ENCODE assay signal across 42 cellular contexts in the genomic region with DNA sequence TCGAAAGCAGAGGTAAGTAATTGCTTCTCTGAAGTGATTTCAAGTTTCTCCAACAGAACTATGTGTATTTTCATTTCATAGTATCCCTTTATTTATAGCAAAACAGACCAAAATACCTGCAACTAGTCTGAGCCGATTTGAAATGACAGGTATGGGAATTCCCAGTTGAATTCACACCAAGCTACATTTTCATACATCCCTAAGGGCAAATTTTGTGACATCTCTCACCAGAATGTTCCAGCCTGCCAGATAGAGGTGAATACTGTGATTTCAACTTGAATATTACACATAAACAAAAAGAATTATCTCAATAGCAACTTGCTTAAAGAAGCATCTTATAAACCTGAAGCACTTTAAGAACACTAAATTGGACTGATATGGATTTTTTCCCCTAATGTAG.
"Had no signal": no experiment of that assay in that cellular context is flagged by ENCODE, and none has a peak within 500 bp of the region (broad histone marks: within the 10 kb centered on the region; RNA-seq: fewer than 3 reads in every experiment).

No MANE protein-coding gene starts in this region.

- H3K4me1 ChIP-seq: adrenal gland had no signal

- FAIRE-seq: RCC 7860 had no signal

- H3K9me3 ChIP-seq: adrenal gland had no signal

- H3K27me3 Mint-ChIP-seq: activated B cell treated with CpG ODN at 0.5 μM for 24 hours; activated CD4-positive, alpha-beta memory T cell treated with anti-CD3 and anti-CD28 coated beads for 36 hours; activated CD8-positive, alpha-beta memory T cell treated with anti-CD3 and anti-CD28 coated beads, Interleukin-2, amount 10 ng/mL, durations not matched to agents 7 days and 5 days; activated naive CD8-positive, alpha-beta T cell treated with anti-CD3 and anti-CD28 coated beads, Interleukin-2, amount 10 ng/mL, durations not matched to agents 7 days and 5 days; activated T-helper 17 cell treated with anti-CD3 and anti-CD28 coated beads, Interleukin-2, amount 50 U/mL, for 72 hours; brain; central memory CD8-positive, alpha-beta T cell had no signal

- H3K27ac ChIP-seq: adrenal gland, cardiac muscle cell, PC-9, RWPE1, VCaP had no signal

- H3K36me3 Mint-ChIP-seq: activated CD4-positive, alpha-beta memory T cell treated with anti-CD3 and anti-CD28 coated beads for 36 hours; activated CD8-positive, alpha-beta memory T cell treated with anti-CD3 and anti-CD28 coated beads, Interleukin-2, amount 10 ng/mL, durations not matched to agents 7 days and 5 days; brain had no signal

- H2AFZ ChIP-seq: PC-9 had no signal

- H3K9me3 Mint-ChIP-seq: activated B cell treated with CpG ODN at 0.5 μM for 24 hours; activated CD4-positive, alpha-beta memory T cell treated with anti-CD3 and anti-CD28 coated beads for 36 hours; activated naive CD8-positive, alpha-beta T cell treated with anti-CD3 and anti-CD28 coated beads, Interleukin-2, amount 10 ng/mL, durations not matched to agents 7 days and 5 days; activated T-cell treated with anti-CD3 and anti-CD28 coated beads, Interleukin-2, amount 50 U/mL, for 72 hours; activated T-helper 17 cell treated with anti-CD3 and anti-CD28 coated beads, Interleukin-2, amount 50 U/mL, for 72 hours; brain; central memory CD8-positive, alpha-beta T cell had no signal

- H3K4me3 ChIP-seq: adrenal gland, cardiac muscle cell, PC-9 had no signal

- H3K4me1 Mint-ChIP-seq: activated B cell treated with CpG ODN at 0.5 μM for 24 hours; activated CD8-positive, alpha-beta memory T cell treated with anti-CD3 and anti-CD28 coated beads, Interleukin-2, amount 10 ng/mL, durations not matched to agents 7 days and 5 days; activated naive CD8-positive, alpha-beta T cell treated with anti-CD3 and anti-CD28 coated beads, Interleukin-2, amount 10 ng/mL, durations not matched to agents 7 days and 5 days; activated T-helper 17 cell treated with anti-CD3 and anti-CD28 coated beads, Interleukin-2, amount 50 U/mL, for 72 hours; central memory CD8-positive, alpha-beta T cell had no signal

- H3K4me3 Mint-ChIP-seq: activated B cell treated with CpG ODN at 0.5 μM for 24 hours; activated CD4-positive, alpha-beta memory T cell treated with anti-CD3 and anti-CD28 coated beads for 36 hours; activated CD8-positive, alpha-beta memory T cell treated with anti-CD3 and anti-CD28 coated beads, Interleukin-2, amount 10 ng/mL, durations not matched to agents 7 days and 5 days; activated naive CD8-positive, alpha-beta T cell treated with anti-CD3 and anti-CD28 coated beads, Interleukin-2, amount 10 ng/mL, durations not matched to agents 7 days and 5 days; activated T-cell treated with anti-CD3 and anti-CD28 coated beads, Interleukin-2, amount 50 U/mL, for 72 hours; activated T-helper 17 cell treated with anti-CD3 and anti-CD28 coated beads, Interleukin-2, amount 50 U/mL, for 72 hours; brain; central memory CD8-positive, alpha-beta T cell had no signal

- H3K27ac Mint-ChIP-seq: activated B cell treated with CpG ODN at 0.5 μM for 24 hours; activated CD4-positive, alpha-beta memory T cell treated with anti-CD3 and anti-CD28 coated beads for 36 hours; activated CD8-positive, alpha-beta memory T cell treated with anti-CD3 and anti-CD28 coated beads, Interleukin-2, amount 10 ng/mL, durations not matched to agents 7 days and 5 days; activated naive CD8-positive, alpha-beta T cell treated with anti-CD3 and anti-CD28 coated beads, Interleukin-2, amount 10 ng/mL, durations not matched to agents 7 days and 5 days; activated T-cell treated with anti-CD3 and anti-CD28 coated beads, Interleukin-2, amount 50 U/mL, for 72 hours; activated T-helper 17 cell treated with anti-CD3 and anti-CD28 coated beads, Interleukin-2, amount 50 U/mL, for 72 hours; brain had no signal

- DNase-seq: activated B cell treated with CpG ODN at 0.5 μM for 24 hours; activated CD4-positive, alpha-beta memory T cell treated with anti-CD3 and anti-CD28 coated beads for 36 hours; activated CD4-positive, alpha-beta T cell treated with anti-CD3 and anti-CD28 coated beads for 4 hours; activated CD4-positive, alpha-beta T cell treated with anti-CD3 and anti-CD28 coated beads, Interleukin-2, amount 50 U/mL, for 1 hour; activated CD4-positive, CD25-positive, alpha-beta regulatory T cell treated with anti-CD3 and anti-CD28 coated beads, Interleukin-2, amount 50 U/mL, for 72 hours; activated CD8-positive, alpha-beta memory T cell treated with anti-CD3 and anti-CD28 coated beads for 24 hours; activated CD8-positive, alpha-beta memory T cell treated with anti-CD3 and anti-CD28 coated beads, Interleukin-2, amount 10 ng/mL, durations not matched to agents 7 days and 5 days; activated effector memory CD4-positive, alpha-beta T cell treated with anti-CD3 and anti-CD28 coated beads, Interleukin-2, amount 50 U/mL, for 16 hours; activated naive CD4-positive, alpha-beta T cell; activated naive CD4-positive, alpha-beta T cell treated with anti-CD3 and anti-CD28 coated beads, Interleukin-2, amount 50 U/mL, for 16 hours; activated naive CD8-positive, alpha-beta T cell treated with anti-CD3 and anti-CD28 coated beads, Interleukin-2, amount 10 ng/mL, durations not matched to agents 7 days and 5 days; activated T-cell treated with anti-CD3 and anti-CD28 coated beads, Interleukin-2, amount 50 U/mL, for 1 hour; activated T-cell treated with anti-CD3 and anti-CD28 coated beads, Interleukin-2, amount 50 U/mL, for 72 hours; adrenal gland; anterior cingulate cortex; Kasumi-1; KG1; MM.1S; MV-4-11; NCI-H1092; NCI-H1436 treated with DMSO at 0.1 percent for 48 hours; NCI-H1694 treated with DMSO at 0.1 percent for 48 hours; NCI-H2029; NCI-H2107; NCI-H2171; NCI-H510A; NCI-H526; NCI-H748 treated with DMSO at 0.1 percent for 48 hours; NK-92 treated with Interleukin-12 subunit alpha and Interleukin-12 subunit beta, amount 100 ng/mL, for 24 hours; PC-9; Right ventricle myocardium superior; SW 1271; T-helper 1 cell; T-helper 2 cell; T-helper 9 cell had no signal

- H3K27me3 ChIP-seq: adrenal gland, cardiac muscle cell had no signal

- H3K4me2 ChIP-seq: PC-9 had no signal

- H3K36me3 ChIP-seq: adrenal gland, cardiac muscle cell had no signal
